14 cellular contexts compared by ENCODE assay signal in the genomic region with DNA sequence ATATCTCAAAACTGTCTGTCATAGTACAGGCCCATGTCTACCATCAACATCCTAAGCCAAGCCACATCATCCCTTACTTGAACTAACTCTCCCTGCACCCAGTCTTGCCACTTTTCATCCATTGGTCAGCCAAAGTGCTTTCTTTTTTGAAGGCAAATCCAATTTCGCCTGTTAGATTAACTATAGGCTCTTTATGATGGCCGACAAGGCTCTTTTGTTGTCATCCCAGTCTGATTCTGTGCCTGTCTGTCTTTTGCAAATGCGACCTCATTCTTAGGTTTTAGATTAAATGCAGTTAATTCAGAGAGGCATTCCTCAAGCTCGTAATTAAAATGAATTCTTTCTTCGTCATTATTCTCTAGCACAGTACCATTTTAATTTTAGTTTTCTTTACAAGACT.
A peak's percentile ranks its signal among the peaks of the same experiment; 100 is the strongest.
DNase-seq lines count a peak whose midpoint lies in the region; ATAC-seq and TF ChIP-seq lines count a peak whose summit lies in the region.
"Had no signal": no experiment of that assay in that cellular context is flagged by ENCODE, and none has a peak within 500 bp of the region (broad histone marks: within the 10 kb centered on the region; RNA-seq: fewer than 3 reads in every experiment).

No MANE protein-coding gene starts in this region.

- no peak overlapping the region for H3K4me3 Mint-ChIP-seq in GM23338
- H3K4me3 Mint-ChIP-seq: CD4-positive, CD25-positive, alpha-beta regulatory T cell had no signal

- no peaks in the 10 kb centered on the region for H4K20me1 ChIP-seq in GM23338 (replicated peaks; ENCODE audit: insufficient read depth)
- H4K20me1 ChIP-seq in PC-9 (ENCODE audit: insufficient read depth): no peaks in the 10 kb centered on the region
- H4K20me1 ChIP-seq: BLaER1 treated with 17β-estradiol and CSF1 and Interleukin-3, amounts not matched to agents 10 nM and 100 nM had no signal

- no TSS peak for BruUV-seq in PC-9 (replicated peaks; lab: Mats Ljungman, UMichigan)

- H3K9me3 ChIP-seq in PC-9 (ENCODE audit: insufficient read depth, low read depth): no peaks in the 10 kb centered on the region; the same call in 1 of the 2 replicates
- H3K9me3 ChIP-seq in psoas muscle: no peaks in the 10 kb centered on the region

- POLR2A ChIA-PET in PC-9 (lab: Charles Lee; ENCODE audit: unreplicated experiment): no interaction called here

- H3K4me1 ChIP-seq in GM23338 (ENCODE audit: insufficient read depth) (peaks cover 11% of the 10 kb centered on the region; the same call in 1 of the 2 replicates), PC-9 (replicated peaks; ENCODE audit: insufficient read depth) (0 out of 2 replicates have a peak, but pooled peaks cover 11% of the 10 kb centered on the region), psoas muscle (no peaks in the 10 kb centered on the region)

- H3K36me3 ChIP-seq in GM23338 (ENCODE audit: insufficient read depth): no peaks in the 10 kb centered on the region
- no peaks in the 10 kb centered on the region for H3K36me3 ChIP-seq in PC-9 (ENCODE audit: low read depth)
- H3K36me3 ChIP-seq in psoas muscle (ENCODE audit: insufficient read depth in 1 of 2, low read depth in 1 of 2): no peaks in the 10 kb centered on the region
- H3K36me3 ChIP-seq: BLaER1 treated with 17β-estradiol and CSF1 and Interleukin-3, amounts not matched to agents 10 nM and 100 nM had no signal

- H3K27me3 ChIP-seq in GM23338 (ENCODE audit: insufficient read depth) (no peaks in the 10 kb centered on the region), PC-9 (ENCODE audit: insufficient read depth, low read depth) (no peaks in the 10 kb centered on the region), psoas muscle (ENCODE audit: insufficient read depth in 3 of 3, low read length in 2 of 3) (no peaks in the 10 kb centered on the region)
- H3K27me3 ChIP-seq: BLaER1 treated with 17β-estradiol and CSF1 and Interleukin-3, amounts not matched to agents 10 nM and 100 nM had no signal

- intact Hi-C loops in PC-9 (cut with micrococcal nuclease; ENCODE audit: unreplicated experiment) (no loop called here), psoas muscle (cut with DNase I) (loop anchor here in 1 of 2 donors (10.0 kb wide), 1 partner anchor 223 kb away; no protein-coding TSS in a partner anchor)

- peak overlapping the region; percentile 38; the same call in 1 of the 2 replicates for H3K4me2 ChIP-seq in GM23338
- 0 out of 2 replicates have a peak overlapping the region, but pooled peaks have one; percentile 11 for H3K4me2 ChIP-seq in PC-9
- H3K4me2 ChIP-seq: BLaER1 treated with 17β-estradiol and CSF1 and Interleukin-3, amounts not matched to agents 10 nM and 100 nM had no signal

- no peak for ATAC-seq in GM23338
- ATAC-seq in psoas muscle: no peak

- H3K9me2 ChIP-seq in GM23338 (ENCODE audit: insufficient read depth): peaks cover 25% of the 10 kb centered on the region; the same call in 1 of the 2 replicates
- H3K9me2 ChIP-seq in PC-9 (ENCODE audit: insufficient read depth): no peaks in the 10 kb centered on the region

- DNase-seq in GM23338 (ENCODE audit: low spot score) (no peak), PC-9 (no peak), inferior parietal cortex (ENCODE audit: extremely low spot score) (peak; percentile 13), superior temporal gyrus (ENCODE audit: extremely low spot score) (peak; percentile 52), HK-2 (ENCODE audit: unreplicated experiment) (no peak), psoas muscle (no peak), EL (no peak)
- DNase-seq: ACHN; Calu3; CD4-positive, CD25-positive, alpha-beta regulatory T cell; DMS 273 treated with DMSO at 0.1 percent for 48 hours; IMR-90; KBM-7 had no signal

- H2AFZ ChIP-seq in GM23338: peak overlapping the region; percentile 78
- no peak overlapping the region for H2AFZ ChIP-seq in PC-9

- H3K4me3 ChIP-seq in GM23338 (no peak overlapping the region), PC-9 (no peak overlapping the region), psoas muscle (no peak overlapping the region)
- H3K4me3 ChIP-seq: BLaER1 treated with 17β-estradiol and CSF1 and Interleukin-3, amounts not matched to agents 10 nM and 100 nM had no signal

- H3K27ac ChIP-seq in GM23338 (ENCODE audit: low read depth): no peak overlapping the region
- H3K27ac ChIP-seq in PC-9: 0 out of 2 replicates have a peak overlapping the region, but pooled peaks have one; percentile 20
- no peak overlapping the region for H3K27ac ChIP-seq in psoas muscle
- H3K27ac ChIP-seq: BLaER1 treated with 17β-estradiol and CSF1 and Interleukin-3, amounts not matched to agents 10 nM and 100 nM had no signal

- TF ChIP-seq CTCF in GM23338 (conservative IDR thresholded peaks at IDR 0.05; ENCODE audit: low read depth in 2 of 2) (no peak), PC-9 (conservative IDR thresholded peaks at IDR 0.05) (no peak), psoas muscle (IDR thresholded peaks at IDR 0.05) (no peak)

- H3F3A ChIP-seq in GM23338 (replicated peaks; ENCODE audit: low read depth) (no peaks in the 10 kb centered on the region), PC-9 (ENCODE audit: insufficient read depth, low read depth) (no peaks in the 10 kb centered on the region)

- no peaks in the 10 kb centered on the region for H3K4me1 Mint-ChIP-seq in GM23338
- H3K4me1 Mint-ChIP-seq: CD4-positive, CD25-positive, alpha-beta regulatory T cell had no signal

- CTCF ChIA-PET in PC-9 (lab: Charles Lee): no interaction called here

- H3K36me3 Mint-ChIP-seq in GM23338 (ENCODE audit: low read depth): no peaks in the 10 kb centered on the region
- H3K36me3 Mint-ChIP-seq: CD4-positive, CD25-positive, alpha-beta regulatory T cell had no signal

- H3K27ac Mint-ChIP-seq in GM23338: no peak overlapping the region
- H3K27ac Mint-ChIP-seq: CD4-positive, CD25-positive, alpha-beta regulatory T cell had no signal

- H3K9me3 Mint-ChIP-seq in GM23338: no peaks in the 10 kb centered on the region; the same call in 2 of the 3 replicates

- WGBS in psoas muscle, 3 donors: 81 to 87% (median 84%) methylated on average over 5 of the region's 5 CpGs

- no peaks in the 10 kb centered on the region for H3K27me3 Mint-ChIP-seq in GM23338 (ENCODE audit: insufficient read depth, low read depth, poor library complexity)
- H3K27me3 Mint-ChIP-seq: CD4-positive, CD25-positive, alpha-beta regulatory T cell had no signal

- H3K79me2 ChIP-seq in GM23338 (replicated peaks; ENCODE audit: insufficient read depth) (no peaks in the 10 kb centered on the region), PC-9 (ENCODE audit: low read depth) (no peaks in the 10 kb centered on the region)

TF ChIP-seq in GM23338, 12 proteins besides CTCF, POLR2A, EP300 and RAD21 (continues in another document):
- TF ChIP-seq EZH2phosphoT487 (IDR thresholded peaks at IDR 0.05; ENCODE audit: unreplicated experiment) (no peak), ZNF331 (CRISPR knock-in tag; IDR thresholded peaks at IDR 0.05; ENCODE audit: low read depth) (no peak), JUNB (IDR thresholded peaks at IDR 0.05; ENCODE audit: unreplicated experiment) (no peak), POLR2AphosphoS5 (IDR thresholded peaks at IDR 0.05; ENCODE audit: low read depth) (no peak), ZNF114 (CRISPR knock-in tag; IDR thresholded peaks at IDR 0.05) (no peak), STAT1 (IDR thresholded peaks at IDR 0.05; ENCODE audit: unreplicated experiment) (no peak), EZH2 (IDR thresholded peaks at IDR 0.05; ENCODE audit: low read depth, unreplicated experiment) (no peak), CREB1 (CRISPR knock-in tag; IDR thresholded peaks at IDR 0.05; ENCODE audit: low read depth) (no peak)
- TF ChIP-seq, protein P1, sequence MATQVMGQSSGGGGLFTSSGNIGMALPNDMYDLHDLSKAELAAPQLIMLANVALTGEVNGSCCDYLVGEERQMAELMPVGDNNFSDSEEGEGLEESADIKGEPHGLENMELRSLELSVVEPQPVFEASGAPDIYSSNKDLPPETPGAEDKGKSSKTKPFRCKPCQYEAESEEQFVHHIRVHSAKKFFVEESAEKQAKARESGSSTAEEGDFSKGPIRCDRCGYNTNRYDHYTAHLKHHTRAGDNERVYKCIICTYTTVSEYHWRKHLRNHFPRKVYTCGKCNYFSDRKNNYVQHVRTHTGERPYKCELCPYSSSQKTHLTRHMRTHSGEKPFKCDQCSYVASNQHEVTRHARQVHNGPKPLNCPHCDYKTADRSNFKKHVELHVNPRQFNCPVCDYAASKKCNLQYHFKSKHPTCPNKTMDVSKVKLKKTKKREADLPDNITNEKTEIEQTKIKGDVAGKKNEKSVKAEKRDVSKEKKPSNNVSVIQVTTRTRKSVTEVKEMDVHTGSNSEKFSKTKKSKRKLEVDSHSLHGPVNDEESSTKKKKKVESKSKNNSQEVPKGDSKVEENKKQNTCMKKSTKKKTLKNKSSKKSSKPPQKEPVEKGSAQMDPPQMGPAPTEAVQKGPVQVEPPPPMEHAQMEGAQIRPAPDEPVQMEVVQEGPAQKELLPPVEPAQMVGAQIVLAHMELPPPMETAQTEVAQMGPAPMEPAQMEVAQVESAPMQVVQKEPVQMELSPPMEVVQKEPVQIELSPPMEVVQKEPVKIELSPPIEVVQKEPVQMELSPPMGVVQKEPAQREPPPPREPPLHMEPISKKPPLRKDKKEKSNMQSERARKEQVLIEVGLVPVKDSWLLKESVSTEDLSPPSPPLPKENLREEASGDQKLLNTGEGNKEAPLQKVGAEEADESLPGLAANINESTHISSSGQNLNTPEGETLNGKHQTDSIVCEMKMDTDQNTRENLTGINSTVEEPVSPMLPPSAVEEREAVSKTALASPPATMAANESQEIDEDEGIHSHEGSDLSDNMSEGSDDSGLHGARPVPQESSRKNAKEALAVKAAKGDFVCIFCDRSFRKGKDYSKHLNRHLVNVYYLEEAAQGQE (IDR thresholded peaks at IDR 0.05; ENCODE audit: unreplicated experiment): no peak
- TF ChIP-seq, protein P2, sequence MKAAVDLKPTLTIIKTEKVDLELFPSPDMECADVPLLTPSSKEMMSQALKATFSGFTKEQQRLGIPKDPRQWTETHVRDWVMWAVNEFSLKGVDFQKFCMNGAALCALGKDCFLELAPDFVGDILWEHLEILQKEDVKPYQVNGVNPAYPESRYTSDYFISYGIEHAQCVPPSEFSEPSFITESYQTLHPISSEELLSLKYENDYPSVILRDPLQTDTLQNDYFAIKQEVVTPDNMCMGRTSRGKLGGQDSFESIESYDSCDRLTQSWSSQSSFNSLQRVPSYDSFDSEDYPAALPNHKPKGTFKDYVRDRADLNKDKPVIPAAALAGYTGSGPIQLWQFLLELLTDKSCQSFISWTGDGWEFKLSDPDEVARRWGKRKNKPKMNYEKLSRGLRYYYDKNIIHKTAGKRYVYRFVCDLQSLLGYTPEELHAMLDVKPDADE (IDR thresholded peaks at IDR 0.05): no peak

Comparison
In these comparisons a context has a peak if more than half of its experiments do, and no peak if none do; other contexts are left out.
1. DNase-seq: peak in inferior parietal cortex (single experiment) and superior temporal gyrus (single experiment); none in GM23338 (single experiment), PC-9 (0 of 2), HK-2 (single experiment), psoas muscle (0 of 2) and EL (single experiment).